8 cellular contexts compared by ENCODE assay signal in genomic region chr18:10518595-10519273, GRCh38. TPM values are rescaled to one million over a fixed set of nuclear protein-coding genes. Genes with fewer than 3 reads are reported as not detected.
DNase-seq lines count a peak whose midpoint lies in the region; ATAC-seq, FAIRE-seq and TF ChIP-seq lines count a peak whose summit lies in the region.

No MANE protein-coding gene starts in this region.

- TF ChIP-seq RAD21 in H1 (IDR thresholded peaks at IDR 0.05 in 1 of 2, conservative IDR thresholded peaks at IDR 0.05 in 1 of 2; ENCODE audit: low read depth in 2 of 2, low read length in 2 of 2) = peak; percentile 43 to 59

- H3K4me1 ChIP-seq in H1 (replicated peaks in 1 of 4; ENCODE audit: control insufficient read depth in 3 of 4, insufficient read depth in 4 of 4, low read length in 3 of 4) = no peaks in the 10 kb centered on the region

- CTCF ChIA-PET in H1 (lab: Charles Lee; ENCODE audit: partially characterized antibody) = interaction anchor here (0.7 to 5.0 kb wide), 23 partner anchors 9 to 547 kb away, joined by 3 to 74 read pairs (median 4); no protein-coding TSS in a partner anchor
- CTCF ChIA-PET in activated CD4-positive, alpha-beta T cell treated with anti-CD3 and anti-CD28 coated beads for 36 hours (lab: Charles Lee) = interaction anchor here (0.6 to 5.2 kb wide), 7 partner anchors 9 to 688 kb away, joined by 3 to 29 read pairs (median 4); no protein-coding TSS in a partner anchor

- H2BK20ac ChIP-seq in H1 (ENCODE audit: low read length) = no peak overlapping the region

- no peak overlapping the region for H4K91ac ChIP-seq in H1 (replicated peaks; ENCODE audit: insufficient read length, low read length)

- TF ChIP-seq EP300 in H1 (IDR thresholded peaks at IDR 0.05; ENCODE audit: borderline replicate concordance in 1 of 2, low read depth in 2 of 2, low read length in 2 of 2) = no peak

- no peak overlapping the region for H3K4me2 ChIP-seq in H1 (ENCODE audit: insufficient read depth in 1 of 2, low read depth in 2 of 2, low read length in 2 of 2)

- TF ChIP-seq CTCF in AG10803 (conservative IDR thresholded peaks at IDR 0.05; ENCODE audit: low read length) (peak; percentile 63), H1 (IDR thresholded peaks at IDR 0.05; ENCODE audit: control extremely low read depth in 1 of 3, insufficient read depth in 1 of 3, low read depth in 1 of 3, low read length in 3 of 3) (peak; percentile 17 to 31 (median 21); a peak in 3 of 4 replicates)

- no peaks in the 10 kb centered on the region for H3K23me2 ChIP-seq in H1 (ENCODE audit: low read depth, low read length)

- FAIRE-seq in H1 (lab: Jason Lieb, UNC) = no peak

- ATAC-seq in HG03039 (IDR thresholded peaks at IDR 0.05; ENCODE audit: unreplicated experiment) (no peak), HG03095 (IDR thresholded peaks at IDR 0.05; ENCODE audit: unreplicated experiment) (no peak)
- no peak for ATAC-seq in activated CD4-positive, alpha-beta T cell treated with anti-CD3 and anti-CD28 coated beads for 36 hours

- no peak overlapping the region for H3K18ac ChIP-seq in H1 (ENCODE audit: extremely low read depth, low read length)

- H3K4me3 Mint-ChIP-seq in activated CD4-positive, alpha-beta T cell treated with anti-CD3 and anti-CD28 coated beads for 36 hours = no peak overlapping the region

- H3K9ac ChIP-seq in H1 (replicated peaks in 1 of 4; ENCODE audit: extremely low read depth in 1 of 4, low read depth in 3 of 4, low read length in 3 of 4) = no peak overlapping the region

- no peak overlapping the region for H4K5ac ChIP-seq in H1 (ENCODE audit: insufficient read length, low read depth, low read length)

- no peak overlapping the region for H3K27ac ChIP-seq in H1 (ENCODE audit: low read depth, low read length)

- H3K4me1 Mint-ChIP-seq in activated CD4-positive, alpha-beta T cell treated with anti-CD3 and anti-CD28 coated beads for 36 hours = peaks cover 4% of the 10 kb centered on the region

- 85% methylated on average over 12 of the region's 12 CpGs; no CpG with 5 or more reads in 1 of the 2 experiments for WGBS in H1 (ENCODE audit: extremely low coverage in 1 of 2, insufficient coverage in 1 of 2, insufficient read length in 1 of 2, insufficient replicate concordance in 2 of 2, low coverage in 1 of 2, low lambda C conversion rate in 2 of 2, missing lambda C conversion rate in 1 of 2), 2 experiments

- H3K27me3 Mint-ChIP-seq in activated CD4-positive, alpha-beta T cell treated with anti-CD3 and anti-CD28 coated beads for 36 hours = peaks cover 34% of the 10 kb centered on the region

- no peaks in the 10 kb centered on the region for H3K27me3 ChIP-seq in H1 (replicated peaks in 1 of 4; ENCODE audit: control insufficient read depth in 3 of 4, extremely low read depth in 1 of 4, insufficient read depth in 3 of 4, low read length in 3 of 4)

- H3K9me3 Mint-ChIP-seq in activated CD4-positive, alpha-beta T cell treated with anti-CD3 and anti-CD28 coated beads for 36 hours (ENCODE audit: low read depth) = no peaks in the 10 kb centered on the region

- no peak overlapping the region for H2BK12ac ChIP-seq in H1 (ENCODE audit: low read depth, low read length)

- H3K27ac Mint-ChIP-seq in activated CD4-positive, alpha-beta T cell treated with anti-CD3 and anti-CD28 coated beads for 36 hours = no peak overlapping the region

- no peaks in the 10 kb centered on the region for H3K36me3 ChIP-seq in H1 (ENCODE audit: control insufficient read depth in 2 of 4, insufficient read depth in 4 of 4, low read length in 3 of 4)

- no peak overlapping the region for H2BK5ac ChIP-seq in H1 (ENCODE audit: low read depth, low read length)

- intact Hi-C loops in activated CD4-positive, alpha-beta T cell treated with anti-CD3 and anti-CD28 coated beads for 36 hours (cut with DNase I, micrococcal nuclease) = no loop called here

- H2BK15ac ChIP-seq in H1 (ENCODE audit: low read length) = no peak overlapping the region

- no peak overlapping the region for H3K23ac ChIP-seq in H1 (ENCODE audit: insufficient read length)

- no peaks in the 10 kb centered on the region for H3K36me3 Mint-ChIP-seq in activated CD4-positive, alpha-beta T cell treated with anti-CD3 and anti-CD28 coated beads for 36 hours (ENCODE audit: low read depth)

- no peak overlapping the region for H2AK5ac ChIP-seq in H1 (ENCODE audit: low read depth, low read length)

- H2BK120ac ChIP-seq in H1 (replicated peaks; ENCODE audit: low read depth, low read length) = no peak overlapping the region

- H4K8ac ChIP-seq in H1 (ENCODE audit: extremely low read depth, insufficient read depth, low read length) = no peak overlapping the region

- no peak for TF ChIP-seq POLR2A in H1 (IDR thresholded peaks at IDR 0.05; ENCODE audit: control extremely low read depth in 1 of 2, low read depth in 2 of 2, low read length in 2 of 2)

- H3K79me1 ChIP-seq in H1 (ENCODE audit: low read depth, low read length) = no peaks in the 10 kb centered on the region

- H2AFZ ChIP-seq in H1 (ENCODE audit: low read length) = no peak overlapping the region

- DNase-seq in AG10803 (ENCODE audit: low read depth) (peak; percentile 56), NCI-H524 (lab: John Stamatoyannopoulos, UW) (peak; percentile 72 to 85), H1 (ENCODE audit: low read depth in 1 of 2, low spot score in 2 of 2) (no peak), mucosa of gallbladder (ENCODE audit: low spot score) (peak; percentile 58)
- DNase-seq in activated CD4-positive, alpha-beta T cell treated with anti-CD3 and anti-CD28 coated beads for 48 hours = no peak
- DNase-seq in activated CD4-positive, alpha-beta T cell treated with anti-CD3 and anti-CD28 coated beads for 36 hours = no peak

- no peak overlapping the region for H3K4me3 ChIP-seq in AG10803 (ENCODE audit: low read length)
- no peak overlapping the region for H3K4me3 ChIP-seq in H1 (ENCODE audit: extremely low read depth in 1 of 4, insufficient read depth in 2 of 4, low read depth in 3 of 4, low read length in 4 of 4)

- H3K79me2 ChIP-seq in H1 (ENCODE audit: control insufficient read depth in 1 of 2, insufficient read depth in 2 of 2, low read length in 2 of 2) = no peaks in the 10 kb centered on the region

- H3K56ac ChIP-seq in H1 (replicated peaks; ENCODE audit: insufficient read length, low read depth, low read length) = no peak overlapping the region

- no peak overlapping the region for H3K14ac ChIP-seq in H1 (ENCODE audit: insufficient read length)

- POLR2A ChIA-PET in H1 (lab: Charles Lee; ENCODE audit: partially characterized antibody) = no interaction called here
- POLR2A ChIA-PET in activated CD4-positive, alpha-beta T cell treated with anti-CD3 and anti-CD28 coated beads for 36 hours (lab: Charles Lee) = no interaction called here

- H3K4ac ChIP-seq in H1 (replicated peaks; ENCODE audit: insufficient read length, low read depth, low read length) = no peak overlapping the region

- no peaks in the 10 kb centered on the region for H4K20me1 ChIP-seq in H1 (replicated peaks in 1 of 2; ENCODE audit: control insufficient read depth in 1 of 2, insufficient read depth in 2 of 2, low read length in 2 of 2)

- H3K9me3 ChIP-seq in H1 (ENCODE audit: insufficient read depth in 2 of 2, low read depth in 1 of 2, low read length in 1 of 2) = peaks cover 0 to 4% of the 10 kb centered on the region in 2 experiments; a peak in 1 of 4 replicates

TF ChIP-seq in H1, 55 proteins besides CTCF, POLR2A, EP300 and RAD21:
- TF ChIP-seq SUZ12 (IDR thresholded peaks at IDR 0.05; ENCODE audit: low read length) = no peak
- no peak for TF ChIP-seq SP1 (IDR thresholded peaks at IDR 0.05; ENCODE audit: low read depth, low read length)
- TF ChIP-seq YY1 (IDR thresholded peaks at IDR 0.05; ENCODE audit: low read depth, low read length) = no peak
- no peak for TF ChIP-seq KDM5A (IDR thresholded peaks at IDR 0.05; ENCODE audit: low read length)
- TF ChIP-seq RBBP5 (IDR thresholded peaks at IDR 0.05; ENCODE audit: borderline replicate concordance, low read depth, low read length) = no peak
- no peak for TF ChIP-seq TEAD4 (IDR thresholded peaks at IDR 0.05; ENCODE audit: low read depth, low read length)
- no peak for TF ChIP-seq TBP (IDR thresholded peaks at IDR 0.05; ENCODE audit: low read depth, low read length)

RNA-seq across cellular contexts. Expression of gene NAPG, which starts 7.1 kb away (rescaled TPM):
- total RNA-seq in H1 (2021; fragmentation: NEBNext Ultra II Directional; extraction: Animal tissue kit (Norgen Biotek cat#: 25700)) = 19.6 and 23.5 TPM in 2 replicates
- 5.5 and 8.0 TPM in 2 replicates for polyA plus RNA-seq in H1 (2011; rRNA removed)
- polyA plus RNA-seq in H1 (2011; cell fraction: cytosol; rRNA removed) = 12.0 TPM
- 6.3 TPM for polyA plus RNA-seq in H1 (2011; cell fraction: nucleus; rRNA removed)
- 12.2 to 16.8 TPM (median 14.9 TPM) in 4 replicates for polyA plus RNA-seq in H1 (2012, experiment 1 of 2)
- 3.0 TPM for polyA plus RNA-seq in H1 (2012, experiment 2 of 2)
- 15.2 TPM for polyA plus RNA-seq in H1 (2013, experiment 1 of 2)
- 15.8 TPM for polyA plus RNA-seq in H1 (2013, experiment 2 of 2)
- polyA minus RNA-seq in H1 (2011; rRNA and poly(A)+ RNA removed) = 10.4 and 13.9 TPM in 2 replicates
- polyA minus RNA-seq in H1 (2011; cell fraction: cytosol; rRNA and poly(A)+ RNA removed) = 12.8 TPM
- polyA minus RNA-seq in H1 (2011; cell fraction: nucleus; rRNA and poly(A)+ RNA removed) = 20.8 TPM
- 44.6 TPM for total RNA-seq in mucosa of gallbladder
- 10 to 100 TPM; 28.6 to 31.0 TPM for total RNA-seq in activated CD4-positive, alpha-beta T cell treated with anti-CD3 and anti-CD28 coated beads for 36 hours

Comparison
In these comparisons a context has a peak if more than half of its experiments do, and no peak if none do; other contexts are left out.
1. DNase-seq: peak in AG10803 (single experiment), NCI-H524 (2 of 2) and mucosa of gallbladder (single experiment); none in H1 (0 of 2), activated CD4-positive, alpha-beta T cell treated with anti-CD3 and anti-CD28 coated beads for 48 hours (single experiment) and activated CD4-positive, alpha-beta T cell treated with anti-CD3 and anti-CD28 coated beads for 36 hours (single experiment).